ENCODE assay signal across 8 cellular contexts in genomic region chr12:6943387-6943718, GRCh38. TPM values are rescaled to one million over a fixed set of nuclear protein-coding genes. Genes with fewer than 3 reads are reported as not detected.
DNase-seq lines count a peak whose midpoint lies in the region; ATAC-seq and TF ChIP-seq lines count a peak whose summit lies in the region.

No MANE protein-coding gene starts in this region.

- no peaks in the 10 kb centered on the region for H3K9me3 Mint-ChIP-seq in CD8-positive, alpha-beta memory T cell

- H3K9ac ChIP-seq in HUES6 (ENCODE audit: low read length) = peak overlapping the region; percentile 94

- ATAC-seq in GM21390 (IDR thresholded peaks at IDR 0.05; ENCODE audit: unreplicated experiment) = peak; percentile 31

- no peaks in the 10 kb centered on the region for H3K36me3 ChIP-seq in CD8-positive, alpha-beta memory T cell (ENCODE audit: insufficient read depth, low read length)
- H3K36me3 ChIP-seq in HUES6 (ENCODE audit: control insufficient read depth, insufficient read depth, low read length) = peaks cover 26% of the 10 kb centered on the region

- H3K4me1 Mint-ChIP-seq in CD8-positive, alpha-beta memory T cell = peaks cover 55 to 62% (median 60%) of the 10 kb centered on the region in 3 donors

- POLR2A ChIA-PET in CD8-positive, alpha-beta memory T cell (lab: Charles Lee) = interaction anchor here (1.1 to 10.6 kb wide), 15 partner anchors 9 to 219 kb away, joined by 4 to 481 read pairs (median 11); partner anchors contain the start of genes ATN1, CDCA3, COPS7A and EMG1

- H3K27ac ChIP-seq in CD8-positive, alpha-beta memory T cell (ENCODE audit: low read depth, low read length) = peak overlapping the region; percentile 96
- H3K27ac ChIP-seq in HUES6 (ENCODE audit: low read depth, low read length) = peak overlapping the region; percentile 99

- peak overlapping the region; percentile 94 to 100 (median 99) for H3K27ac Mint-ChIP-seq in CD8-positive, alpha-beta memory T cell

- peaks cover 0 to 6% of the 10 kb centered on the region in 2 donors for H3K27me3 Mint-ChIP-seq in CD8-positive, alpha-beta memory T cell

- peak overlapping the region; percentile 87 to 98 (median 94) for H3K4me3 Mint-ChIP-seq in CD8-positive, alpha-beta memory T cell

- no peaks in the 10 kb centered on the region for H3K27me3 ChIP-seq in CD8-positive, alpha-beta memory T cell (ENCODE audit: insufficient read depth, low read length, poor library complexity, severe bottlenecking)
- H3K27me3 ChIP-seq in HUES6 (ENCODE audit: control insufficient read depth, insufficient read depth, low read length) = no peaks in the 10 kb centered on the region

- CTCF ChIA-PET in CD8-positive, alpha-beta memory T cell (lab: Charles Lee) = interaction anchor here (0.9 to 22.6 kb wide), 16 partner anchors 9 to 322 kb away, joined by 3 to 815 read pairs (median 10); partner anchors contain the start of genes ATN1, C1RL, EMG1 and ENO2

- peak overlapping the region; percentile 72 for H3K4me3 ChIP-seq in CD8-positive, alpha-beta memory T cell (ENCODE audit: low read length)
- H3K4me3 ChIP-seq in HUES6 (ENCODE audit: low read depth, low read length) = peak overlapping the region; percentile 84
- H3K4me3 ChIP-seq in epithelial cell of esophagus (ENCODE audit: low read length) = peak overlapping the region; percentile 80

- TF ChIP-seq CTCF in epithelial cell of esophagus (IDR thresholded peaks at IDR 0.05; ENCODE audit: insufficient read depth, low read depth, low read length, missing control alignments) = no peak

- H3K9me3 ChIP-seq in CD8-positive, alpha-beta memory T cell (ENCODE audit: low read length) = no peaks in the 10 kb centered on the region
- H3K9me3 ChIP-seq in HUES6 (ENCODE audit: control insufficient read depth, insufficient read depth, low read depth, low read length) = no peaks in the 10 kb centered on the region

- H3K4me1 ChIP-seq in CD8-positive, alpha-beta memory T cell (ENCODE audit: insufficient read depth, low read length) = peaks cover 49% of the 10 kb centered on the region
- H3K4me1 ChIP-seq in HUES6 (ENCODE audit: control insufficient read depth, insufficient read depth, low read length) = peaks cover 28% of the 10 kb centered on the region

- DNase-seq in CD8-positive, alpha-beta memory T cell = peak in 4 of 5 donors; percentile 70 to 91 (median 82)
- DNase-seq in NOMO-1 treated with dmso at 0.1 percent for 144 hours (lab: John Stamatoyannopoulos, UW; ENCODE audit: unreplicated experiment) (peak; percentile 89), activated T-cell treated with anti-CD3 and anti-CD28 coated beads for 4 hours (peak; percentile 66), epithelial cell of esophagus (ENCODE audit: low read depth) (peak; percentile 91), midbrain (lab: John Stamatoyannopoulos, UW) (peak; percentile 94)
- peak; percentile 75 for DNase-seq in stimulated activated naive CD4-positive, alpha-beta T cell treated with Interleukin-2 at 50 U/mL for 16 hours (lab: John Stamatoyannopoulos, UW)

- H3K36me3 Mint-ChIP-seq in CD8-positive, alpha-beta memory T cell = peaks cover 0 to 24% (median 0%) of the 10 kb centered on the region in 3 donors

RNA-seq across cellular contexts. Expression of gene RNU7-1, which starts 0.3 kb away (rescaled TPM):
- total RNA-seq in CD8-positive, alpha-beta memory T cell = not detected
- polyA plus RNA-seq in CD8-positive, alpha-beta memory T cell = not detected

RNA-seq across cellular contexts. Expression of gene C12orf57, which starts 0.5 kb away (rescaled TPM):
- total RNA-seq in CD8-positive, alpha-beta memory T cell = 100 to 1,000 TPM; 297 to 304 TPM
- polyA plus RNA-seq in CD8-positive, alpha-beta memory T cell = 259 TPM

RNA-seq across cellular contexts. Expression of gene PTPN6, which starts 7.8 kb away (rescaled TPM):
- total RNA-seq in CD8-positive, alpha-beta memory T cell = 100 to 1,000 TPM; 456 to 460 TPM
- 379 TPM for polyA plus RNA-seq in CD8-positive, alpha-beta memory T cell

RNA-seq across cellular contexts. Expression of gene ATN1, which starts 15.6 kb away (rescaled TPM):
- total RNA-seq in CD8-positive, alpha-beta memory T cell = 10 to 100 TPM; 54.8 to 60.4 TPM
- 0.62 TPM for polyA plus RNA-seq in CD8-positive, alpha-beta memory T cell

RNA-seq across cellular contexts. Expression of gene PHB2, which starts 27.1 kb away (rescaled TPM):
- total RNA-seq in CD8-positive, alpha-beta memory T cell = 100 to 1,000 TPM; 499 to 503 TPM
- polyA plus RNA-seq in CD8-positive, alpha-beta memory T cell = 116 TPM

Comparison
In these comparisons a context has a peak if more than half of its experiments do, and no peak if none do; other contexts are left out.
1. Peak in every context shown above with its lines: DNase-seq, ATAC-seq, H3K4me3 ChIP-seq and H3K27ac ChIP-seq.